In genomic region chr6:35297541-35298481, GRCh38 we compare ENCODE assay signal across 8 cellular contexts. TPM values are rescaled to one million over a fixed set of nuclear protein-coding genes. Genes with fewer than 3 reads are reported as not detected.
A peak's percentile ranks its signal among the peaks of the same experiment; 100 is the strongest.
DNase-seq lines count a peak whose midpoint lies in the region; ATAC-seq and TF ChIP-seq lines count a peak whose summit lies in the region.

DEF6 (plus strand) TSS chr6:35297818; CDS start chr6:35297857, 39 bp downstream.

- in situ Hi-C loops in HAP-1 (cut with MboI; ENCODE audit: low sequenced_read_pairs), result no loop called here

- peak; percentile 94 for TF ChIP-seq CTCF in GM10266 (IDR thresholded peaks at IDR 0.05; ENCODE audit: control insufficient read depth, insufficient read depth, low read depth, missing control alignments)
- TF ChIP-seq CTCF in adrenal gland (IDR thresholded peaks at IDR 0.05), result peak in 5 of 6 experiments; percentile 35 to 59 (median 52)
- TF ChIP-seq CTCF in sigmoid colon (IDR thresholded peaks at IDR 0.05), result peak; percentile 29 to 49 (median 40)

- no peaks in the 10 kb centered on the region for H3K9me3 Mint-ChIP-seq in T-cell

- peak; percentile 90 for DNase-seq in GM10266 (ENCODE audit: extremely low spot score)
- peak; percentile 85 for DNase-seq in NCI-H1105 treated with DMSO at 0.1 percent for 48 hours (lab: John Stamatoyannopoulos, UW)
- peak; percentile 76 to 90 (median 85) for DNase-seq in T-cell
- DNase-seq in adrenal gland, result peak; percentile 52 to 82 (median 62)
- DNase-seq in hepatic stellate cell (ENCODE audit: low spot score), result peak; percentile 69
- peak; percentile 90 for DNase-seq in sigmoid colon
- no peak for DNase-seq in HAP-1 (ENCODE audit: low spot score in 2 of 2)

- peak within 1 kb of the TSS; percentile 86 to 97 (median 90) for H3K4me3 Mint-ChIP-seq in T-cell

- H3K9me3 ChIP-seq in adrenal gland (replicated peaks in 1 of 3) (no peaks in the 10 kb centered on the region), sigmoid colon (no peaks in the 10 kb centered on the region), HAP-1 (no peaks in the 10 kb centered on the region)

- 33 to 53% (median 44%) methylated on average over 1 to 36 of the region's 36 CpGs for WGBS in adrenal gland, 4 donors
- 7 to 11% methylated on average over 36 of the region's 36 CpGs for WGBS in sigmoid colon, 2 donors

- POLR2A ChIA-PET in T-cell (lab: Charles Lee), result no interaction called here

- intact Hi-C loops in adrenal gland (cut with DNase I) (no loop called here), sigmoid colon (cut with DNase I) (loop anchor here (5.0 kb wide), 1 partner anchor 44 kb away; the partner anchor contains the start of gene PPARD)

- no peaks in the 10 kb centered on the region for H3K27me3 Mint-ChIP-seq in T-cell

- H3K27ac ChIP-seq in adrenal gland (peak within 1 kb of the TSS in 2 of 5 donors; percentile 26 to 85), sigmoid colon (peak within 1 kb of the TSS; percentile 39 to 54 (median 48))

- ATAC-seq in HG02588 (IDR thresholded peaks at IDR 0.05; ENCODE audit: unreplicated experiment) (peak; percentile 77), T-cell (replicated peaks in 1 of 4) (peak; percentile 76 to 86 (median 80))

- H3K27me3 ChIP-seq in adrenal gland (no peaks in the 10 kb centered on the region), sigmoid colon (no peaks in the 10 kb centered on the region), HAP-1 (ENCODE audit: low read depth) (no peaks in the 10 kb centered on the region)

- H3K36me3 ChIP-seq in adrenal gland (replicated peaks in 1 of 2), result peaks cover 0 to 29% of the 10 kb centered on the region in 2 donors
- peaks cover under 1 to 28% (median 8%) of the 10 kb centered on the region in 4 donors for H3K36me3 ChIP-seq in sigmoid colon
- H3K36me3 ChIP-seq in HAP-1 (replicated peaks), result peaks cover 19% of the 10 kb centered on the region

- peak within 1 kb of the TSS in 1 of 4 donors; percentile 38 for H3K4me3 ChIP-seq in adrenal gland
- peak within 1 kb of the TSS in 3 of 4 donors; percentile 24 to 42 (median 41) for H3K4me3 ChIP-seq in sigmoid colon
- H3K4me3 ChIP-seq in HAP-1, result no peak within 1 kb of the TSS

- no peak for TF ChIP-seq POLR2A in adrenal gland (IDR thresholded peaks at IDR 0.05)
- TF ChIP-seq POLR2A in sigmoid colon (IDR thresholded peaks at IDR 0.05), result no peak

- H3K4me1 ChIP-seq in adrenal gland (replicated peaks in 1 of 2), result peaks cover 0 to 6% of the 10 kb centered on the region in 2 donors
- H3K4me1 ChIP-seq in sigmoid colon, result peaks cover 0 to 14% (median 13%) of the 10 kb centered on the region in 4 donors
- no peaks in the 10 kb centered on the region for H3K4me1 ChIP-seq in HAP-1

- CTCF ChIA-PET in T-cell (lab: Charles Lee), result interaction anchor here (0.5 to 6.4 kb wide), 13 partner anchors 13 to 777 kb away, joined by 3 to 37 read pairs (median 5); no protein-coding TSS in a partner anchor

- TF ChIP-seq EP300 in sigmoid colon (IDR thresholded peaks at IDR 0.05), result no peak

- H3K36me3 Mint-ChIP-seq in T-cell, result peaks cover 23% of the 10 kb centered on the region

- peak within 1 kb of the TSS; percentile 96 to 97 for H3K27ac Mint-ChIP-seq in T-cell

- peaks cover 48 to 52% (median 51%) of the 10 kb centered on the region in 3 donors for H3K4me1 Mint-ChIP-seq in T-cell

RNA-seq across cellular contexts. Expression of gene DEF6, which starts in this region (rescaled TPM):
- total RNA-seq in T-cell (100 to 1,000 TPM; 221 to 311 (median 298) TPM), adrenal gland (10 to 100 TPM in 1 of 8 donors, 1 to 10 TPM in 7; 2.3 to 11.5 (median 6.1) TPM), sigmoid colon (1 to 10 TPM; 1.4 to 4.7 (median 3.5) TPM)
- polyA plus RNA-seq in adrenal gland (10 to 100 TPM in 2 of 3 donors, 1 to 10 TPM in 1; 1.6 to 26.1 (median 21.3) TPM), sigmoid colon (10 to 100 TPM in 1 of 3 donors, 1 to 10 TPM in 2; 4.2 to 30.1 (median 4.6) TPM)

Comparison
In these comparisons a context has a peak if more than half of its experiments do, and no peak if none do; other contexts are left out.
1. RNA of gene DEF6 (total RNA-seq): 221 to 311 TPM in T-cell; 2.3 to 11.5 TPM in adrenal gland and 1.4 to 4.7 TPM in sigmoid colon; every median in the first group is over 10 times any median in the second.
2. DNase-seq: peak in GM10266 (single experiment), NCI-H1105 treated with DMSO at 0.1 percent for 48 hours (single experiment), T-cell (34 of 34), adrenal gland (7 of 7), hepatic stellate cell (single experiment) and sigmoid colon (single experiment); none in HAP-1 (0 of 2).
3. CTCF ChIP-seq: peak in every context shown above with its lines; median percentile 94 in GM10266; 52 in adrenal gland; 40 in sigmoid colon.